In the genomic region with DNA sequence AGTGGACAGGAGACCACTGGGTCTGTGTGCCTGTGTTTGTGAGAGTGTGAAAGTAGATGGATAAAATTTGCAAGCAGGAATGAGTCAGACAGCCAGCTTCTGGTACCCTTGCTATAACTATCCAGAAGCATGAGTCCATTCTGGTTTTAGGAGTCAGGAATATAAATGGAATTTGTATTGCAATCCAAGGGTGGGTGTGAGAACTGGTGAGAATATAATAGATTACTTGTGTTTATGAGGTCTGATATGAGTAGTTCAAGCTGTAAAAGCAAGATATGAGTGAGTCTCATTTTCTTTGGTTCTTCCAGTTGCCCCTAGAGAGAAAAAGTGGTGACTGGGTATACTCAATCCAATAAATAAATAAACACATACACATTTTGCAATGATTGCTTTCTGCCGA, we compare ENCODE assay signal across 36 cellular contexts.
DNase-seq lines count a peak whose midpoint lies in the region; ATAC-seq and TF ChIP-seq lines count a peak whose summit lies in the region.
"Had no signal": no experiment of that assay in that cellular context is flagged by ENCODE, and none has a peak within 500 bp of the region (broad histone marks: within the 10 kb centered on the region; RNA-seq: fewer than 3 reads in every experiment).

No MANE protein-coding gene starts in this region.

- peak; percentile 21 for DNase-seq in AG09309 (ENCODE audit: low read depth)
- peak; percentile 11 for DNase-seq in HFFc6
- peak; percentile 49 for DNase-seq in fibroblast of mammary gland (ENCODE audit: low read depth)
- no peak for DNase-seq in nephron progenitor cell
- DNase-seq in natural killer cell treated with Interleukin-12 subunit alpha and Interleukin-12 subunit beta and Interleukin-15 and Interleukin-18, amount 100 ng/mL, for 72 hours (ENCODE audit: low spot score): no peak
- no peak for DNase-seq in hippocampal formation (lab: John Stamatoyannopoulos, UW)
- DNase-seq in activated naive CD4-positive, alpha-beta T cell treated with anti-CD3 and anti-CD28 coated beads, Interleukin-2, amount 50 U/mL, for 72 hours (ENCODE audit: low spot score in 2 of 2): no peak
- DNase-seq: activated CD4-positive, alpha-beta T cell treated with anti-CD3 and anti-CD28 coated beads for 4 hours; activated CD8-positive, alpha-beta T cell treated with anti-CD3 and anti-CD28 coated beads, Interleukin-2, amount 10 ng/mL, durations not matched to agents 7 days and 5 days; activated T-cell treated with anti-CD3 and anti-CD28 coated beads for 4 hours; colonic mucosa; DMS 273 treated with DMSO at 0.1 percent for 48 hours; effector CD4-positive, alpha-beta T cell; head of caudate nucleus; Karpas-422; kidney glomerular epithelial cell; mucosa of descending colon; NCI-H1436; NCI-H2081; NCI-H69; ovary; retina; SJCRH30; spleen; stimulated activated CD4-positive, alpha-beta T cell treated with anti-CD3 and anti-CD28 coated beads, Interleukin-2, amount 100 ng/mL, for 24 hours; stimulated activated naive CD8-positive, alpha-beta T cell treated with anti-CD3 and anti-CD28 coated beads, Interleukin-15, amount 100 ng/mL, for 72 hours; SW 1271; thyroid gland; WERI-Rb-1 had no signal

- H3K27ac Mint-ChIP-seq in HFFc6 (no peak overlapping the region), nephron progenitor cell (peak overlapping the region; percentile 65)
- no peak overlapping the region for H3K27ac Mint-ChIP-seq in natural killer cell treated with Interleukin-12 subunit alpha and Interleukin-12 subunit beta and Interleukin-15 and Interleukin-18, amount 100 ng/mL, for 72 hours
- H3K27ac Mint-ChIP-seq in activated naive CD4-positive, alpha-beta T cell treated with anti-CD3 and anti-CD28 coated beads, Interleukin-2, amount 50 U/mL, for 72 hours: no peak overlapping the region
- H3K27ac Mint-ChIP-seq: activated CD8-positive, alpha-beta T cell treated with anti-CD3 and anti-CD28 coated beads, Interleukin-2, amount 10 ng/mL, durations not matched to agents 7 days and 5 days; activated naive CD8-positive, alpha-beta T cell; stimulated activated naive CD8-positive, alpha-beta T cell treated with anti-CD3 and anti-CD28 coated beads, Interleukin-15, amount 100 ng/mL, for 72 hours had no signal

- H3K36me3 Mint-ChIP-seq in HFFc6 (ENCODE audit: low read depth) (no peaks in the 10 kb centered on the region; the same call in none of the 2 replicates), nephron progenitor cell (ENCODE audit: low read depth) (peaks cover 6% of the 10 kb centered on the region)
- no peaks in the 10 kb centered on the region for H3K36me3 Mint-ChIP-seq in natural killer cell treated with Interleukin-12 subunit alpha and Interleukin-12 subunit beta and Interleukin-15 and Interleukin-18, amount 100 ng/mL, for 72 hours
- no peaks in the 10 kb centered on the region for H3K36me3 Mint-ChIP-seq in activated naive CD4-positive, alpha-beta T cell treated with anti-CD3 and anti-CD28 coated beads, Interleukin-2, amount 50 U/mL, for 72 hours
- H3K36me3 Mint-ChIP-seq: activated naive CD8-positive, alpha-beta T cell had no signal

- no peak for TF ChIP-seq CTCF in AG09309 (IDR thresholded peaks at IDR 0.05; ENCODE audit: control insufficient read depth, insufficient read depth, low read depth, low read length, missing control alignments)
- TF ChIP-seq CTCF in HFFc6 (IDR thresholded peaks at IDR 0.05): no peak
- TF ChIP-seq CTCF in fibroblast of mammary gland (conservative IDR thresholded peaks at IDR 0.05; ENCODE audit: control insufficient read depth, insufficient read depth, low read depth, low read length): no peak
- TF ChIP-seq CTCF in nephron progenitor cell (IDR thresholded peaks at IDR 0.05): no peak

- H3K9me3 Mint-ChIP-seq in HFFc6: peaks cover 8% of the 10 kb centered on the region; the same call in 1 of the 2 replicates
- H3K9me3 Mint-ChIP-seq in nephron progenitor cell: peaks cover 23% of the 10 kb centered on the region
- H3K9me3 Mint-ChIP-seq in natural killer cell treated with Interleukin-12 subunit alpha and Interleukin-12 subunit beta and Interleukin-15 and Interleukin-18, amount 100 ng/mL, for 72 hours: peaks cover 9% of the 10 kb centered on the region
- H3K9me3 Mint-ChIP-seq in activated naive CD4-positive, alpha-beta T cell treated with anti-CD3 and anti-CD28 coated beads, Interleukin-2, amount 50 U/mL, for 72 hours: peaks cover 8 to 11% of the 10 kb centered on the region in 2 donors

- H3K4me1 Mint-ChIP-seq in HFFc6 (ENCODE audit: low read depth) (peaks cover 34% of the 10 kb centered on the region), nephron progenitor cell (peaks cover 5% of the 10 kb centered on the region)
- no peaks in the 10 kb centered on the region for H3K4me1 Mint-ChIP-seq in natural killer cell treated with Interleukin-12 subunit alpha and Interleukin-12 subunit beta and Interleukin-15 and Interleukin-18, amount 100 ng/mL, for 72 hours (ENCODE audit: low read depth in 2 of 2)
- H3K4me1 Mint-ChIP-seq: stimulated activated naive CD8-positive, alpha-beta T cell treated with anti-CD3 and anti-CD28 coated beads, Interleukin-15, amount 100 ng/mL, for 72 hours had no signal

- ATAC-seq in natural killer cell treated with Interleukin-12 subunit alpha and Interleukin-12 subunit beta and Interleukin-15 and Interleukin-18, amount 100 ng/mL, for 72 hours: no peak
- no peak for ATAC-seq in HG03039 (IDR thresholded peaks at IDR 0.05; ENCODE audit: unreplicated experiment)
- no peak for ATAC-seq in activated naive CD4-positive, alpha-beta T cell treated with anti-CD3 and anti-CD28 coated beads, Interleukin-2, amount 50 U/mL, for 72 hours
- ATAC-seq: activated CD8-positive, alpha-beta T cell treated with anti-CD3 and anti-CD28 coated beads, Interleukin-2, amount 10 ng/mL, durations not matched to agents 7 days and 5 days; HepG2; mucosa of descending colon; stimulated activated naive CD8-positive, alpha-beta T cell treated with anti-CD3 and anti-CD28 coated beads, Interleukin-15, amount 100 ng/mL, for 72 hours had no signal

- H3K4me3 ChIP-seq in AG09309 (ENCODE audit: control insufficient read depth, low read depth, low read length): no peak overlapping the region
- no peak overlapping the region for H3K4me3 ChIP-seq in fibroblast of mammary gland (ENCODE audit: control insufficient read depth, low read depth, low read length)
- H3K4me3 ChIP-seq: BLaER1, cardiac muscle cell, colonic mucosa, mucosa of descending colon, ovary, SJCRH30, spleen, thyroid gland, vagina had no signal

- peak overlapping the region; percentile 46 for H3K4me3 Mint-ChIP-seq in HFFc6
- no peak overlapping the region for H3K4me3 Mint-ChIP-seq in nephron progenitor cell
- no peak overlapping the region for H3K4me3 Mint-ChIP-seq in natural killer cell treated with Interleukin-12 subunit alpha and Interleukin-12 subunit beta and Interleukin-15 and Interleukin-18, amount 100 ng/mL, for 72 hours
- H3K4me3 Mint-ChIP-seq: activated CD8-positive, alpha-beta T cell treated with anti-CD3 and anti-CD28 coated beads, Interleukin-2, amount 10 ng/mL, durations not matched to agents 7 days and 5 days; activated naive CD8-positive, alpha-beta T cell; nephron; stimulated activated naive CD8-positive, alpha-beta T cell treated with anti-CD3 and anti-CD28 coated beads, Interleukin-15, amount 100 ng/mL, for 72 hours had no signal

- H3K27me3 Mint-ChIP-seq in HFFc6 (ENCODE audit: insufficient read depth) (peaks cover 17% of the 10 kb centered on the region), nephron progenitor cell (ENCODE audit: low read depth, poor library complexity) (peaks cover 7% of the 10 kb centered on the region)
- peaks cover 6 to 10% of the 10 kb centered on the region in 2 donors for H3K27me3 Mint-ChIP-seq in natural killer cell treated with Interleukin-12 subunit alpha and Interleukin-12 subunit beta and Interleukin-15 and Interleukin-18, amount 100 ng/mL, for 72 hours

Comparison
In these comparisons a context has a peak if more than half of its experiments do, and no peak if none do; other contexts are left out.
1. DNase-seq: peak in AG09309 (single experiment), HFFc6 (single experiment) and fibroblast of mammary gland (single experiment); none in nephron progenitor cell (single experiment), natural killer cell treated with Interleukin-12 subunit alpha and Interleukin-12 subunit beta and Interleukin-15 and Interleukin-18, amount 100 ng/mL, for 72 hours (single experiment), hippocampal formation (0 of 2) and activated naive CD4-positive, alpha-beta T cell treated with anti-CD3 and anti-CD28 coated beads, Interleukin-2, amount 50 U/mL, for 72 hours (0 of 2).